Comparison of ENCODE assay signal across 24 cellular contexts in genomic region chr5:170442381-170442780, GRCh38. TPM values are rescaled to one million over a fixed set of nuclear protein-coding genes. Genes with fewer than 3 reads are reported as not detected.
"Had no signal": no experiment of that assay in that cellular context is flagged by ENCODE, and none has a peak within 500 bp of the region (broad histone marks: within the 10 kb centered on the region; RNA-seq: fewer than 3 reads in every experiment).

No MANE protein-coding gene starts in this region.

- FAIRE-seq: HTR-8/SVneo, K562, RCC 7860 had no signal

- H3K4me2 ChIP-seq: KMS-11, SK-N-SH had no signal

- H3K9me3 Mint-ChIP-seq: IgD-negative memory B cell had no signal

- H3K9ac ChIP-seq: KMS-11, SK-N-SH had no signal

- H3K4me3 Mint-ChIP-seq: IgD-negative memory B cell had no signal

- H3K4me1 Mint-ChIP-seq: IgD-negative memory B cell had no signal

- H3K4me3 ChIP-seq: K562 had no signal

- H3K27ac ChIP-seq: HL-60, KMS-11 had no signal

- H3K27ac Mint-ChIP-seq: IgD-negative memory B cell had no signal

- ATAC-seq: K562 had no signal

- H3K9me3 ChIP-seq: SK-N-SH had no signal

- H3K36me3 Mint-ChIP-seq: IgD-negative memory B cell had no signal

- DNase-seq: Kasumi-1, MM.1S, NCI-H1092 treated with DMSO at 0.1 percent for 48 hours, NCI-H1436, NCI-H187, NCI-H2029, NCI-H2081 treated with DMSO at 0.1 percent for 48 hours, NCI-H2171 treated with DMSO at 0.1 percent for 48 hours, NCI-H524, NCI-H526 treated with DMSO at 0.1 percent for 48 hours, NCI-H774, Right ventricle myocardium superior, RPMI8226, SIG-M5, SK-N-SH, SW 1271 had no signal

RNA-seq across cellular contexts. Expression of gene KCNMB1, which starts 53.2 kb away (rescaled TPM):
- total RNA-seq: K562, NCI-H460, SK-MEL-5 had no signal
- polyA plus RNA-seq: IgD-negative memory B cell, K562, SK-N-SH had no signal
